In genomic region chr4:6392407-6392806, GRCh38 we compare ENCODE assay signal across 2 cellular contexts.
A peak's percentile ranks its signal among the peaks of the same experiment; 100 is the strongest.
TF ChIP-seq lines count a peak whose summit lies in the region.

No MANE protein-coding gene starts in this region.

TF ChIP-seq in HCT116, 20 proteins besides CTCF, POLR2A, EP300 and RAD21:
- no peak for TF ChIP-seq SP1 (IDR thresholded peaks at IDR 0.05; ENCODE audit: low read depth)
- TF ChIP-seq JUND (IDR thresholded peaks at IDR 0.05), result no peak
- TF ChIP-seq SRF (IDR thresholded peaks at IDR 0.05; ENCODE audit: low read depth), result no peak
- no peak for TF ChIP-seq CEBPB (IDR thresholded peaks at IDR 0.05; ENCODE audit: low read depth)
- no peak for TF ChIP-seq CBX3 (IDR thresholded peaks at IDR 0.05; ENCODE audit: low read depth)
- TF ChIP-seq SIN3A (IDR thresholded peaks at IDR 0.05; ENCODE audit: low read depth), result no peak
- no peak for TF ChIP-seq TCF7L2 (IDR thresholded peaks at IDR 0.05; ENCODE audit: borderline replicate concordance, extremely low read depth, insufficient read depth, insufficient read length)
- TF ChIP-seq REST (IDR thresholded peaks at IDR 0.05; ENCODE audit: low read depth), result no peak
- no peak for TF ChIP-seq EZH2 (IDR thresholded peaks at IDR 0.05)
- TF ChIP-seq ATF3 (IDR thresholded peaks at IDR 0.05), result no peak

TF ChIP-seq in H1, 55 proteins besides CTCF, POLR2A, EP300 and RAD21:
- no peak for TF ChIP-seq TAF1 (IDR thresholded peaks at IDR 0.05; ENCODE audit: low read depth, low read length)
- TF ChIP-seq SRF (IDR thresholded peaks at IDR 0.05; ENCODE audit: low read depth, low read length), result no peak
- no peak for TF ChIP-seq YY1 (IDR thresholded peaks at IDR 0.05; ENCODE audit: low read depth, low read length)
- TF ChIP-seq SUZ12 (IDR thresholded peaks at IDR 0.05; ENCODE audit: low read length), result no peak
- no peak for TF ChIP-seq HDAC2 (IDR thresholded peaks at IDR 0.05; ENCODE audit: borderline replicate concordance in 1 of 2, low read depth in 2 of 2, low read length in 2 of 2)
- peak; percentile 41; the same call in 1 of the 2 replicates for TF ChIP-seq KDM1A (IDR thresholded peaks at IDR 0.05; ENCODE audit: borderline replicate concordance, low read length)
- no peak for TF ChIP-seq JUND (IDR thresholded peaks at IDR 0.05; ENCODE audit: low read length)
- no peak for TF ChIP-seq NRF1 (IDR thresholded peaks at IDR 0.05; ENCODE audit: low read depth, low read length)
